ENCODE assay signal across 19 cellular contexts in the genomic region with DNA sequence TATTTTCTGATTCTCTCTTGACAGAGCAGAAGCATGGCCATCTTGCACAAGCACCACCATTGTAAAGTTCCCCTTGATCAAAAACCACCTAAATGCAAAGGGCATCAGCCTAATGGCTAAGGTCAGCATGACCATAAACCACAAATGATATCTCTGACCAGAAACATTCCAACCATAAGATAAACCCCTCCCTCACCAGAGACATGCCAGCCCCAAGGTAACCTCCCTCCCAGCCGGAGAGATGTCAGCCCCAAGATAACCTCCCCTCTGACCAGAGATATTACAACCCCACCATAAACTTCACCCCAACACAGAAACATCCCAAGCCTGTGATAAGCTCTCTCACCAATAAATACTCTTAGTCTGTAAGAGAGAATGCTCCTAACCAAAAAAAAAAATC.
"Had no signal": no experiment of that assay in that cellular context is flagged by ENCODE, and none has a peak within 500 bp of the region (broad histone marks: within the 10 kb centered on the region; RNA-seq: fewer than 3 reads in every experiment).

No MANE protein-coding gene starts in this region.

- ATAC-seq: heart left ventricle, left ventricle myocardium superior had no signal

- H3K27me3 ChIP-seq: colonic mucosa, heart left ventricle, neutrophil, sigmoid colon, stomach had no signal

- H3K27ac ChIP-seq: colonic mucosa, heart left ventricle, neutrophil, sigmoid colon, skin epidermis, stomach, thoracic aorta had no signal

- H3K36me3 ChIP-seq: colonic mucosa, heart left ventricle, neutrophil, sigmoid colon, stomach, thoracic aorta had no signal

- H3K9me3 ChIP-seq: colonic mucosa, neutrophil, sigmoid colon, stomach, thoracic aorta had no signal

- H3K27ac Mint-ChIP-seq: endodermal cell, nephron progenitor cell had no signal

- H3K4me3 ChIP-seq: colonic mucosa, heart left ventricle, lung, sigmoid colon, skin epidermis, stomach, thoracic aorta had no signal

- H3K4me1 ChIP-seq: colonic mucosa, sigmoid colon had no signal

- H3K4me3 Mint-ChIP-seq: endodermal cell, nephron progenitor cell had no signal

- DNase-seq: colonic mucosa; dermis blood vessel endothelial cell; endodermal cell; heart left ventricle; hippocampal formation; left colon; left ventricle myocardium superior; mesenchymal stem cell; midbrain; nephron progenitor cell; sigmoid colon; stimulated activated naive CD4-positive, alpha-beta T cell; stomach; substantia nigra; trophoblast cell had no signal
